ENCODE assay signal across 25 cellular contexts in the genomic region with DNA sequence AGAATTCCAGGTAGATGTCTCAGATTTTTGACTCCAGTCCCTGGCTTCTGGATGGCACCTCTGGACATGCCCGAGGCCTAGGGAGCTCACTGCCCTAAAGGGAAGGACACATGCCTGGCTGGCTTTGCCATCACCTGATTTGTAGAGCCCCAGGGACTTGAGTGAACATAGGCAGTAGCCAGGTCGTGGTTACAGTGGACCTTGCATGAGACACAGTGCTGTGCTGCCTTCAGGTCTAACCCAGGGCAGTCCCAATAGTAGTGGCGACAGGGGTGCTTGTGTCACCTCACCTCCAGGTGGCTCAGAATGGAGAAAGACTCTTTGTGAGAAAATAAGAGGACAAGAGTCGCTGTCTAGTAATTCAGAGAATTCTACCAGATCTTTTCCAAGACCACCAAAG.
DNase-seq lines count a peak whose midpoint lies in the region; ATAC-seq, FAIRE-seq and TF ChIP-seq lines count a peak whose summit lies in the region.
"Had no signal": no experiment of that assay in that cellular context is flagged by ENCODE, and none has a peak within 500 bp of the region (broad histone marks: within the 10 kb centered on the region; RNA-seq: fewer than 3 reads in every experiment).

No MANE protein-coding gene starts in this region.

- no peak overlapping the region for H3K9ac ChIP-seq in K562 (ENCODE audit: insufficient read depth in 1 of 2, low read depth in 2 of 2, low read length in 2 of 2)
- no peak overlapping the region for H3K9ac ChIP-seq in mesenchymal stem cell (ENCODE audit: low read length)
- H3K9ac ChIP-seq: BLaER1 treated with 17β-estradiol and CSF1 and Interleukin-3, amounts not matched to agents 10 nM and 100 nM had no signal

- 9% methylated on average over 4 of the region's 4 CpGs for WGBS in K562 (ENCODE audit: insufficient coverage, low coverage, missing lambda C conversion rate)
- WGBS in mesenchymal stem cell: 92% methylated on average over 4 of the region's 4 CpGs

- no peak overlapping the region for H3K4ac ChIP-seq in mesenchymal stem cell (ENCODE audit: low read depth in 1 of 2, low read length in 2 of 2)

- H3K14ac ChIP-seq in mesenchymal stem cell (ENCODE audit: low read length in 2 of 2): no peak overlapping the region

- peak overlapping the region; percentile 42; the same call in 1 of the 2 replicates for H3K27ac ChIP-seq in C4-2B
- H3K27ac ChIP-seq in RWPE2 (ENCODE audit: poor library complexity, severe bottlenecking): no peak overlapping the region
- H3K27ac ChIP-seq in K562 (ENCODE audit: extremely low read depth, low read depth, low read length): no peak overlapping the region
- H3K27ac ChIP-seq in mesenchymal stem cell (ENCODE audit: low read length, poor library complexity, severe bottlenecking): no peak overlapping the region
- H3K27ac ChIP-seq: A549; BLaER1 treated with 17β-estradiol and CSF1 and Interleukin-3, amounts not matched to agents 10 nM and 100 nM had no signal

- no peak overlapping the region for H3K4me2 ChIP-seq in K562 (ENCODE audit: insufficient read depth, low read length)
- H3K4me2 ChIP-seq in mesenchymal stem cell (ENCODE audit: low read length, poor library complexity, severe bottlenecking): no peak overlapping the region
- H3K4me2 ChIP-seq: A549; BLaER1 treated with 17β-estradiol and CSF1 and Interleukin-3, amounts not matched to agents 10 nM and 100 nM; GM23338 had no signal

- TF ChIP-seq POLR2A in K562 (conservative IDR thresholded peaks at IDR 0.05): no peak

- no peak overlapping the region for H4K8ac ChIP-seq in mesenchymal stem cell (ENCODE audit: low read length)

- intact Hi-C loops in K562 (cut with micrococcal nuclease): no loop called here

- no peak for FAIRE-seq in K562 (lab: Jason Lieb, UNC)
- FAIRE-seq: A549, G401.6, GM18507, H54 had no signal

- no peak overlapping the region for H3K23ac ChIP-seq in mesenchymal stem cell (ENCODE audit: low read length in 2 of 2)

- no peak overlapping the region for H2BK5ac ChIP-seq in mesenchymal stem cell (ENCODE audit: low read depth, low read length, poor library complexity, severe bottlenecking)

- H3K27me3 ChIP-seq in RWPE2 (ENCODE audit: insufficient read depth, poor library complexity, severe bottlenecking): peaks cover 4% of the 10 kb centered on the region
- no peaks in the 10 kb centered on the region for H3K27me3 ChIP-seq in K562 (ENCODE audit: control insufficient read depth in 2 of 2, insufficient read depth in 2 of 2, low read length in 2 of 2)
- no peaks in the 10 kb centered on the region for H3K27me3 ChIP-seq in mesenchymal stem cell (ENCODE audit: control insufficient read depth in 1 of 2, insufficient read depth in 1 of 2, low read length in 2 of 2)
- H3K27me3 ChIP-seq: BE2C; BLaER1 treated with 17β-estradiol and CSF1 and Interleukin-3, amounts not matched to agents 10 nM and 100 nM had no signal

- TF ChIP-seq RAD21 in K562 (CRISPR knock-in tag; conservative IDR thresholded peaks at IDR 0.05 in 1 of 2, IDR thresholded peaks at IDR 0.05 in 1 of 2): no peak

- in situ Hi-C loops in K562 (cut with MboI): no loop called here

- no peak for TF ChIP-seq CTCF in C4-2B (conservative IDR thresholded peaks at IDR 0.05)
- TF ChIP-seq CTCF in RWPE2 (IDR thresholded peaks at IDR 0.05; ENCODE audit: poor library complexity, severe bottlenecking): no peak
- no peak for TF ChIP-seq CTCF in K562 (IDR thresholded peaks at IDR 0.05 in 2 of 3, conservative IDR thresholded peaks at IDR 0.05 in 1 of 3; ENCODE audit: insufficient read depth in 2 of 3, low read depth in 1 of 3, low read length in 3 of 3)

- H4K20me1 ChIP-seq in K562 (replicated peaks; ENCODE audit: control insufficient read depth, insufficient read depth, low read length): no peaks in the 10 kb centered on the region
- H4K20me1 ChIP-seq: BLaER1 treated with 17β-estradiol and CSF1 and Interleukin-3, amounts not matched to agents 10 nM and 100 nM had no signal

- H3K79me2 ChIP-seq in K562 (ENCODE audit: control insufficient read depth, insufficient read depth, low read length): no peaks in the 10 kb centered on the region

- H3K36me3 ChIP-seq in RWPE2 (ENCODE audit: low read depth): no peaks in the 10 kb centered on the region
- no peaks in the 10 kb centered on the region for H3K36me3 ChIP-seq in K562 (ENCODE audit: control insufficient read depth, insufficient read depth, low read length)
- H3K36me3 ChIP-seq in mesenchymal stem cell (ENCODE audit: control insufficient read depth in 1 of 2, insufficient read depth in 2 of 2, low read depth in 1 of 2, low read length in 2 of 2): peaks cover 0 to 3% of the 10 kb centered on the region in 2 experiments
- H3K36me3 ChIP-seq: BE2C; BLaER1 treated with 17β-estradiol and CSF1 and Interleukin-3, amounts not matched to agents 10 nM and 100 nM; HAP-1 had no signal

- no peaks in the 10 kb centered on the region for H3K4me1 ChIP-seq in RWPE2 (ENCODE audit: insufficient read depth, poor library complexity, severe bottlenecking)
- no peaks in the 10 kb centered on the region for H3K4me1 ChIP-seq in K562 (replicated peaks in 1 of 2; ENCODE audit: control insufficient read depth in 2 of 2, insufficient read depth in 2 of 2, low read length in 2 of 2)
- H3K4me1 ChIP-seq in mesenchymal stem cell (ENCODE audit: control insufficient read depth, insufficient read depth, low read depth, low read length): peaks cover 5% of the 10 kb centered on the region
- H3K4me1 ChIP-seq: A549; BE2C; BLaER1 treated with 17β-estradiol and CSF1 and Interleukin-3, amounts not matched to agents 10 nM and 100 nM had no signal

- CTCF ChIA-PET in K562 (lab: Yijun Ruan, JAX; ENCODE audit: low intra/inter-chr PET ratio): no interaction called here

- H2AFZ ChIP-seq in K562 (ENCODE audit: low read depth, low read length) (no peak overlapping the region), mesenchymal stem cell (ENCODE audit: low read depth, low read length) (no peak overlapping the region)
- H2AFZ ChIP-seq: GM23338 had no signal

- H2AK5ac ChIP-seq in mesenchymal stem cell (ENCODE audit: low read length, severe bottlenecking): peak overlapping the region; percentile 4

- no peak overlapping the region for H2BK120ac ChIP-seq in mesenchymal stem cell (ENCODE audit: low read depth, low read length)

- BruUV-seq in K562 (replicated peaks; lab: Mats Ljungman, UMichigan): no TSS peak

- H3K18ac ChIP-seq in mesenchymal stem cell (ENCODE audit: low read depth in 1 of 2, low read length in 2 of 2): no peak overlapping the region

- TF ChIP-seq EP300 in K562 (IDR thresholded peaks at IDR 0.05; ENCODE audit: low read length): no peak

- no peak overlapping the region for H4K91ac ChIP-seq in mesenchymal stem cell (ENCODE audit: low read length)

- no peaks in the 10 kb centered on the region for H3K9me3 ChIP-seq in RWPE2 (ENCODE audit: severe bottlenecking)
- no peaks in the 10 kb centered on the region for H3K9me3 ChIP-seq in K562 (replicated peaks; ENCODE audit: control insufficient read depth, insufficient read depth, low read depth, low read length)
- H3K9me3 ChIP-seq in mesenchymal stem cell (ENCODE audit: control insufficient read depth, low read length): peaks cover 4% of the 10 kb centered on the region
- H3K9me3 ChIP-seq: BE2C, HAP-1 had no signal

- ATAC-seq in RWPE2 (ENCODE audit: low read depth) (0 out of 3 replicates have a peak, but pooled peaks have one; percentile 40), K562 (peak; percentile 43), GM19324 (IDR thresholded peaks at IDR 0.05; ENCODE audit: low FRiP score, unreplicated experiment) (no peak)
- ATAC-seq in stimulated activated naive CD8-positive, alpha-beta T cell treated with anti-CD3 and anti-CD28 coated beads, Interleukin-15, Interleukin-2, amounts not matched to agents 100 U/mL and 50 U/mL, for 24 hours: no peak
- ATAC-seq: A549, GM23338 had no signal

- no peak overlapping the region for H2BK12ac ChIP-seq in mesenchymal stem cell (ENCODE audit: low read length in 2 of 2)

- H3K9me1 ChIP-seq in K562 (ENCODE audit: control insufficient read depth, insufficient read depth, low read length): no peaks in the 10 kb centered on the region

- no peak overlapping the region for H2BK15ac ChIP-seq in mesenchymal stem cell (ENCODE audit: low read depth, poor library complexity, severe bottlenecking)

- POLR2A ChIA-PET in K562 (lab: Yijun Ruan, JAX): interaction anchor here (0.6 kb wide), 1 partner anchor 79 kb away, joined by 3 read pairs; no protein-coding TSS in a partner anchor

- DNase-seq in RWPE2 (ENCODE audit: low spot score): no peak
- no peak for DNase-seq in K562 (ENCODE audit: extremely low read depth in 1 of 4, low spot score in 3 of 4)
- no peak for DNase-seq in mesenchymal stem cell
- no peak for DNase-seq in NCI-H446 treated with DMSO at 0.1 percent for 48 hours (lab: John Stamatoyannopoulos, UW)
- no peak for DNase-seq in stimulated activated naive CD8-positive, alpha-beta T cell treated with anti-CD3 and anti-CD28 coated beads, Interleukin-15, Interleukin-2, amounts not matched to agents 100 U/mL and 50 U/mL, for 24 hours
- DNase-seq in NCI-H226: no peak
- DNase-seq: 8988T; ACHN; AML-193; BE2C; Calu3; CD4-positive, alpha-beta memory T cell; COR-L47; DMS53; DND-41; HFFc6 had no signal

- no peaks in the 10 kb centered on the region for H3K79me1 ChIP-seq in mesenchymal stem cell (replicated peaks; ENCODE audit: low read length, poor library complexity, severe bottlenecking)

- H3K4me3 ChIP-seq in RWPE2 (ENCODE audit: severe bottlenecking) (no peak overlapping the region), K562 (no peak overlapping the region), mesenchymal stem cell (ENCODE audit: insufficient read depth in 1 of 2, low read depth in 1 of 2, low read length in 2 of 2) (no peak overlapping the region)
- H3K4me3 ChIP-seq: A549; BLaER1 treated with 17β-estradiol and CSF1 and Interleukin-3, amounts not matched to agents 10 nM and 100 nM; GM23338; HAP-1 had no signal

TF ChIP-seq in K562, 482 proteins besides CTCF, POLR2A, EP300 and RAD21:
- TF ChIP-seq RNF2 (IDR thresholded peaks at IDR 0.05) (no peak), TAF9B (IDR thresholded peaks at IDR 0.05; ENCODE audit: partially characterized antibody) (no peak)

Comparison
In these comparisons a context has a peak if more than half of its experiments do, and no peak if none do; other contexts are left out.
1. ATAC-seq: peak in RWPE2 (single experiment) and K562 (single experiment); none in stimulated activated naive CD8-positive, alpha-beta T cell treated with anti-CD3 and anti-CD28 coated beads, Interleukin-15, Interleukin-2, amounts not matched to agents 100 U/mL and 50 U/mL, for 24 hours (single experiment) and GM19324 (single experiment).